1 cellular context compared by ENCODE assay signal in the genomic region with DNA sequence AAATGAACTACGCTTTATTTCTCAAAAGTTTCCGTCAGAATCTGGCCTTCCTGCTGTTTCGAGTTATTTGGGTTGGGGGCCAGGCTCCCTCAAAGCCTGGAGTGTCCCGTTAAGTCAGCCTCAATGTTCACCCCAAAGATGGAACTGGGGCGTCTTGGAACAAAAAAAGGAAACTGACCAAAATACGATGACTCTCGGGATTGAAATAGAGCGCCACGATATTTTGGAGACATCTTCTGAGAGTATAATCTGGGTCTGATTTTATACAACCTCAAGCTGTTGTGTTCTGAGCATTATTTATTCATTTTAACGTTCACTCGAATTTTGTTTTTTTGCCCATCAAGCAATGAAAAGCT.
TF ChIP-seq lines count a peak whose summit lies in the region.

No MANE protein-coding gene starts in this region.

TF ChIP-seq in WTC11, 78 proteins besides CTCF, POLR2A, EP300 and RAD21 (continued from another document):
- TF ChIP-seq, protein P1, sequence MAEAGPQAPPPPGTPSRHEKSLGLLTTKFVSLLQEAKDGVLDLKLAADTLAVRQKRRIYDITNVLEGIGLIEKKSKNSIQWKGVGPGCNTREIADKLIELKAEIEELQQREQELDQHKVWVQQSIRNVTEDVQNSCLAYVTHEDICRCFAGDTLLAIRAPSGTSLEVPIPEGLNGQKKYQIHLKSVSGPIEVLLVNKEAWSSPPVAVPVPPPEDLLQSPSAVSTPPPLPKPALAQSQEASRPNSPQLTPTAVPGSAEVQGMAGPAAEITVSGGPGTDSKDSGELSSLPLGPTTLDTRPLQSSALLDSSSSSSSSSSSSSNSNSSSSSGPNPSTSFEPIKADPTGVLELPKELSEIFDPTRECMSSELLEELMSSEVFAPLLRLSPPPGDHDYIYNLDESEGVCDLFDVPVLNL (CRISPR knock-in tag; IDR thresholded peaks at IDR 0.05; ENCODE audit: borderline replicate concordance, low read depth) = no peak
- no peak for TF ChIP-seq NR2C2 (CRISPR knock-in tag; IDR thresholded peaks at IDR 0.05)
- TF ChIP-seq NFATC4 (CRISPR knock-in tag; IDR thresholded peaks at IDR 0.05) = no peak
- TF ChIP-seq, protein P2, sequence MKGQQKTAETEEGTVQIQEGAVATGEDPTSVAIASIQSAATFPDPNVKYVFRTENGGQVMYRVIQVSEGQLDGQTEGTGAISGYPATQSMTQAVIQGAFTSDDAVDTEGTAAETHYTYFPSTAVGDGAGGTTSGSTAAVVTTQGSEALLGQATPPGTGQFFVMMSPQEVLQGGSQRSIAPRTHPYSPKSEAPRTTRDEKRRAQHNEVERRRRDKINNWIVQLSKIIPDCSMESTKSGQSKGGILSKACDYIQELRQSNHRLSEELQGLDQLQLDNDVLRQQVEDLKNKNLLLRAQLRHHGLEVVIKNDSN (CRISPR knock-in tag; IDR thresholded peaks at IDR 0.05) = no peak
- TF ChIP-seq, protein P3, sequence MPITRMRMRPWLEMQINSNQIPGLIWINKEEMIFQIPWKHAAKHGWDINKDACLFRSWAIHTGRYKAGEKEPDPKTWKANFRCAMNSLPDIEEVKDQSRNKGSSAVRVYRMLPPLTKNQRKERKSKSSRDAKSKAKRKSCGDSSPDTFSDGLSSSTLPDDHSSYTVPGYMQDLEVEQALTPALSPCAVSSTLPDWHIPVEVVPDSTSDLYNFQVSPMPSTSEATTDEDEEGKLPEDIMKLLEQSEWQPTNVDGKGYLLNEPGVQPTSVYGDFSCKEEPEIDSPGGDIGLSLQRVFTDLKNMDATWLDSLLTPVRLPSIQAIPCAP (CRISPR knock-in tag; IDR thresholded peaks at IDR 0.05) = no peak
- no peak for TF ChIP-seq ETV6 (CRISPR knock-in tag; IDR thresholded peaks at IDR 0.05)
- TF ChIP-seq, protein P4, sequence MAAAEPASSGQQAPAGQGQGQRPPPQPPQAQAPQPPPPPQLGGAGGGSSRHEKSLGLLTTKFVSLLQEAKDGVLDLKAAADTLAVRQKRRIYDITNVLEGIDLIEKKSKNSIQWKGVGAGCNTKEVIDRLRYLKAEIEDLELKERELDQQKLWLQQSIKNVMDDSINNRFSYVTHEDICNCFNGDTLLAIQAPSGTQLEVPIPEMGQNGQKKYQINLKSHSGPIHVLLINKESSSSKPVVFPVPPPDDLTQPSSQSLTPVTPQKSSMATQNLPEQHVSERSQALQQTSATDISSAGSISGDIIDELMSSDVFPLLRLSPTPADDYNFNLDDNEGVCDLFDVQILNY (CRISPR knock-in tag; IDR thresholded peaks at IDR 0.05) = no peak
- TF ChIP-seq, protein P5, sequence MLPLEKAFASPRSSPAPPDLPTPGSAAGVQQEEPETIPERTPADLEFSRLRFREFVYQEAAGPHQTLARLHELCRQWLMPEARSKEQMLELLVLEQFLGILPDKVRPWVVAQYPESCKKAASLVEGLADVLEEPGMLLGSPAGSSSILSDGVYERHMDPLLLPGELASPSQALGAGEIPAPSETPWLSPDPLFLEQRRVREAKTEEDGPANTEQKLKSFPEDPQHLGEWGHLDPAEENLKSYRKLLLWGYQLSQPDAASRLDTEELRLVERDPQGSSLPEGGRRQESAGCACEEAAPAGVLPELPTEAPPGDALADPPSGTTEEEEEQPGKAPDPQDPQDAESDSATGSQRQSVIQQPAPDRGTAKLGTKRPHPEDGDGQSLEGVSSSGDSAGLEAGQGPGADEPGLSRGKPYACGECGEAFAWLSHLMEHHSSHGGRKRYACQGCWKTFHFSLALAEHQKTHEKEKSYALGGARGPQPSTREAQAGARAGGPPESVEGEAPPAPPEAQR (CRISPR knock-in tag; IDR thresholded peaks at IDR 0.05) = no peak
- no peak for TF ChIP-seq ZNF671 (CRISPR knock-in tag; IDR thresholded peaks at IDR 0.05)
- no peak for TF ChIP-seq ZNF232 (CRISPR knock-in tag; IDR thresholded peaks at IDR 0.05)
- TF ChIP-seq, protein P6, sequence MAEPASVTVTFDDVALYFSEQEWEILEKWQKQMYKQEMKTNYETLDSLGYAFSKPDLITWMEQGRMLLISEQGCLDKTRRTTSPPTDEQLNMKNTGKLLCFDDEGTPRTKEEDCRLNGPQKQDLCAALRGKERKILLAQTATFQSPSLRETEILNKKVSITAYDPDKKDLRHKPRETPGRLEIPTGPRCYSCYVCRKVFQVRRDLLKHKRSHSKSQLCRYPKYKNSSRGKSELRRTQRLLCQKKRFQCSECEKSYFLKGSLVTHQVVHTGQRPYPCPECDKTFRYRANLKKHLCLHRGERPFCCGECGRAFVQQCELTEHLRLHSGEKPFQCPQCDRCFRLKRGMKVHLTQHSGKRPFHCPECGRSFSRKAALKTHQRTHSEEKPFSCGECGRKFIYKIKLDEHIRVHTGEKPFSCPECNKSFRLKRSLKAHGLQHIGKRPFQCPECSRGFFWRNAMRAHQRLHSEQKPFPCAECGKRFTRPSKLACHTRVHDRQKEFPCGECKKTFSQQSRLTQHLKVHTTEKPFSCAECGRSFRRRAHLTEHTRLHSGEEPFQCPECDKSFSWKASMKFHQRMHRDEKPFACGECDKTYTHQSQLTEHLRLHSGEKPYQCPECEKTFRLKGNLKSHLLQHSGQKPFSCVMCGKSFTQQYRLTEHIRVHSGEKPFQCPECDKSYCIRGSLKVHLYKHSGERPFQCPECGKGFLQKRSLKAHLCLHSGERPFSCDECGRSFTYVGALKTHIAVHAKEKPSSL (CRISPR knock-in tag; conservative IDR thresholded peaks at IDR 0.05) = no peak
- TF ChIP-seq ZNF263 (CRISPR knock-in tag; IDR thresholded peaks at IDR 0.05; ENCODE audit: low read depth) = no peak
- no peak for TF ChIP-seq ZNF121 (CRISPR knock-in tag; IDR thresholded peaks at IDR 0.05)
